In the genomic region with DNA sequence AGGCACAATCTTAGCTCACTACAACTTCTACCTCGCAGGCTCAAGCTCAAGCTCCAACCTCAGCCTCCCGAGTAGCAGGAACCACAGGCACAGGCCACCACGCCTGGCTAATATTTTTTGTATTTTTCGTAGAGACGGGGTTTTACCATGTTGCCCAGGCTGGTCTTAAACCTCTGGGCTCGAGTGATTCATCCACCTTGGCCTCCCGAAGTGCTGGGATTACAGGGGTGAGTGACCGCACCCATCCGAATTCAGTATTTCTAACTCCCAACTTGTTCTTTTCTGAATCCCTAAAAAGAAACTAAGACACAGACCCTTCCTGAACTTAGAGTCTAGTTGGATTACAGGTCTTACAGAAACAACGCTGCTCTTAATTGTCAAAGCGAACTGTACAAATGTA, we compare ENCODE assay signal across 26 cellular contexts.
"Had no signal": no experiment of that assay in that cellular context is flagged by ENCODE, and none has a peak within 500 bp of the region (broad histone marks: within the 10 kb centered on the region; RNA-seq: fewer than 3 reads in every experiment).

No MANE protein-coding gene starts in this region.

- H3K27me3 ChIP-seq: ascending aorta, breast epithelium, cardiac muscle cell, colonic mucosa, esophagus muscularis mucosa had no signal

- H3K4me1 ChIP-seq: ascending aorta, breast epithelium, colonic mucosa, esophagus muscularis mucosa had no signal

- H3K27ac ChIP-seq: ascending aorta, breast epithelium, cardiac muscle cell, colonic mucosa, epithelial cell of prostate, esophagus muscularis mucosa had no signal

- H3K27ac Mint-ChIP-seq: activated CD4-positive, alpha-beta memory T cell treated with anti-CD3 and anti-CD28 coated beads for 36 hours; activated CD4-positive, alpha-beta T cell treated with anti-CD3 and anti-CD28 coated beads for 36 hours; activated CD4-positive, alpha-beta T cell treated with anti-CD3 and anti-CD28 coated beads, Interleukin-2, amount 10 ng/mL, durations not matched to agents 24 days and 14 days; activated CD8-positive, alpha-beta memory T cell treated with anti-CD3 and anti-CD28 coated beads, Interleukin-2, amount 10 ng/mL, durations not matched to agents 7 days and 5 days; activated CD8-positive, alpha-beta T cell treated with anti-CD3 and anti-CD28 coated beads, Interleukin-2, amount 10 ng/mL, durations not matched to agents 7 days and 5 days; activated naive CD4-positive, alpha-beta T cell treated with anti-CD3 and anti-CD28 coated beads, Interleukin-2, amount 10 ng/mL, durations not matched to agents 7 days and 5 days; activated naive CD4-positive, alpha-beta T cell treated with anti-CD3 and anti-CD28 coated beads, Interleukin-2, amount 50 U/mL, for 72 hours; activated naive CD8-positive, alpha-beta T cell treated with anti-CD3 and anti-CD28 coated beads, Interleukin-2, amount 10 ng/mL, durations not matched to agents 7 days and 5 days; activated T-cell treated with anti-CD3 and anti-CD28 coated beads, Interleukin-2, amount 50 U/mL, for 24 hours; activated T-cell treated with anti-CD3 and anti-CD28 coated beads, Interleukin-2, amount 50 U/mL, for 72 hours; brain had no signal

- ATAC-seq: activated CD4-positive, alpha-beta T cell treated with anti-CD3 and anti-CD28 coated beads for 36 hours; activated CD8-positive, alpha-beta memory T cell treated with anti-CD3 and anti-CD28 coated beads, Interleukin-2, amount 10 ng/mL, durations not matched to agents 7 days and 5 days; activated CD8-positive, alpha-beta T cell treated with anti-CD3 and anti-CD28 coated beads, Interleukin-2, amount 10 ng/mL, durations not matched to agents 7 days and 5 days; activated naive CD4-positive, alpha-beta T cell treated with anti-CD3 and anti-CD28 coated beads, Interleukin-2, amount 50 U/mL, for 72 hours; activated T-cell treated with anti-CD3 and anti-CD28 coated beads, Interleukin-2, amount 50 U/mL, for 72 hours had no signal

- H3K9me3 ChIP-seq: ascending aorta, breast epithelium, colonic mucosa, esophagus muscularis mucosa had no signal

- H3K4me3 Mint-ChIP-seq: activated CD4-positive, alpha-beta memory T cell treated with anti-CD3 and anti-CD28 coated beads for 36 hours; activated CD4-positive, alpha-beta T cell treated with anti-CD3 and anti-CD28 coated beads for 36 hours; activated CD4-positive, alpha-beta T cell treated with anti-CD3 and anti-CD28 coated beads, Interleukin-2, amount 10 ng/mL, durations not matched to agents 24 days and 14 days; activated CD8-positive, alpha-beta memory T cell treated with anti-CD3 and anti-CD28 coated beads, Interleukin-2, amount 10 ng/mL, durations not matched to agents 7 days and 5 days; activated CD8-positive, alpha-beta T cell treated with anti-CD3 and anti-CD28 coated beads, Interleukin-2, amount 10 ng/mL, durations not matched to agents 7 days and 5 days; activated naive CD4-positive, alpha-beta T cell treated with anti-CD3 and anti-CD28 coated beads, Interleukin-2, amount 10 ng/mL, durations not matched to agents 7 days and 5 days; activated naive CD8-positive, alpha-beta T cell treated with anti-CD3 and anti-CD28 coated beads, Interleukin-2, amount 10 ng/mL, durations not matched to agents 7 days and 5 days; activated T-cell treated with anti-CD3 and anti-CD28 coated beads, Interleukin-2, amount 50 U/mL, for 24 hours; activated T-cell treated with anti-CD3 and anti-CD28 coated beads, Interleukin-2, amount 50 U/mL, for 72 hours; brain had no signal

- H3K36me3 Mint-ChIP-seq: activated CD4-positive, alpha-beta memory T cell treated with anti-CD3 and anti-CD28 coated beads for 36 hours; activated CD8-positive, alpha-beta memory T cell treated with anti-CD3 and anti-CD28 coated beads, Interleukin-2, amount 10 ng/mL, durations not matched to agents 7 days and 5 days; activated naive CD4-positive, alpha-beta T cell treated with anti-CD3 and anti-CD28 coated beads, Interleukin-2, amount 10 ng/mL, durations not matched to agents 7 days and 5 days; activated naive CD4-positive, alpha-beta T cell treated with anti-CD3 and anti-CD28 coated beads, Interleukin-2, amount 50 U/mL, for 72 hours; activated naive CD8-positive, alpha-beta T cell treated with anti-CD3 and anti-CD28 coated beads, Interleukin-2, amount 10 ng/mL, durations not matched to agents 7 days and 5 days; brain had no signal

- H3K27me3 Mint-ChIP-seq: activated CD4-positive, alpha-beta T cell treated with anti-CD3 and anti-CD28 coated beads for 36 hours had no signal

- H3K4me3 ChIP-seq: ascending aorta, breast epithelium, cardiac muscle cell, colonic mucosa, esophagus muscularis mucosa had no signal

- H3K9me3 Mint-ChIP-seq: activated CD4-positive, alpha-beta memory T cell treated with anti-CD3 and anti-CD28 coated beads for 36 hours; activated CD4-positive, alpha-beta T cell treated with anti-CD3 and anti-CD28 coated beads, Interleukin-2, amount 10 ng/mL, durations not matched to agents 24 days and 14 days; activated naive CD4-positive, alpha-beta T cell treated with anti-CD3 and anti-CD28 coated beads, Interleukin-2, amount 10 ng/mL, durations not matched to agents 7 days and 5 days; activated naive CD4-positive, alpha-beta T cell treated with anti-CD3 and anti-CD28 coated beads, Interleukin-2, amount 50 U/mL, for 72 hours; activated naive CD8-positive, alpha-beta T cell treated with anti-CD3 and anti-CD28 coated beads, Interleukin-2, amount 10 ng/mL, durations not matched to agents 7 days and 5 days; activated T-cell treated with anti-CD3 and anti-CD28 coated beads, Interleukin-2, amount 50 U/mL, for 24 hours; activated T-cell treated with anti-CD3 and anti-CD28 coated beads, Interleukin-2, amount 50 U/mL, for 72 hours; brain had no signal

- H3K36me3 ChIP-seq: ascending aorta, breast epithelium, cardiac muscle cell, colonic mucosa, esophagus muscularis mucosa had no signal

- H3K4me1 Mint-ChIP-seq: activated CD4-positive, alpha-beta T cell treated with anti-CD3 and anti-CD28 coated beads for 36 hours; activated CD4-positive, alpha-beta T cell treated with anti-CD3 and anti-CD28 coated beads, Interleukin-2, amount 10 ng/mL, durations not matched to agents 24 days and 14 days; activated CD8-positive, alpha-beta memory T cell treated with anti-CD3 and anti-CD28 coated beads, Interleukin-2, amount 10 ng/mL, durations not matched to agents 7 days and 5 days; activated naive CD4-positive, alpha-beta T cell treated with anti-CD3 and anti-CD28 coated beads, Interleukin-2, amount 10 ng/mL, durations not matched to agents 7 days and 5 days; activated naive CD8-positive, alpha-beta T cell treated with anti-CD3 and anti-CD28 coated beads, Interleukin-2, amount 10 ng/mL, durations not matched to agents 7 days and 5 days had no signal

- DNase-seq: activated CD4-positive, alpha-beta memory T cell treated with anti-CD3 and anti-CD28 coated beads for 36 hours; activated CD4-positive, alpha-beta T cell treated with anti-CD3 and anti-CD28 coated beads for 36 hours; activated CD4-positive, alpha-beta T cell treated with anti-CD3 and anti-CD28 coated beads, Interleukin-2, amount 10 ng/mL, durations not matched to agents 24 days and 14 days; activated CD4-positive, CD25-positive, alpha-beta regulatory T cell; activated CD4-positive, CD25-positive, alpha-beta regulatory T cell treated with anti-CD3 and anti-CD28 coated beads, Interleukin-2, amount 50 U/mL, for 72 hours; activated CD8-positive, alpha-beta memory T cell treated with anti-CD3 and anti-CD28 coated beads, Interleukin-2, amount 10 ng/mL, durations not matched to agents 7 days and 5 days; activated CD8-positive, alpha-beta memory T cell treated with anti-CD3 and anti-CD28 coated beads, Interleukin-2, amount 50 U/mL, for 4 hours; activated CD8-positive, alpha-beta T cell treated with anti-CD3 and anti-CD28 coated beads, Interleukin-2, amount 10 ng/mL, durations not matched to agents 7 days and 5 days; activated gamma-delta T cell; activated naive CD4-positive, alpha-beta T cell; activated naive CD4-positive, alpha-beta T cell treated with anti-CD3 and anti-CD28 coated beads, Interleukin-2, amount 10 ng/mL, durations not matched to agents 7 days and 5 days; activated naive CD8-positive, alpha-beta T cell treated with anti-CD3 and anti-CD28 coated beads, Interleukin-2, amount 10 ng/mL, durations not matched to agents 7 days and 5 days; activated T-cell treated with anti-CD3 and anti-CD28 coated beads, Interleukin-2, amount 50 U/mL, for 24 hours; activated T-cell treated with anti-CD3 and anti-CD28 coated beads, Interleukin-2, amount 50 U/mL, for 72 hours; central memory CD4-positive, alpha-beta T cell; cerebellar nuclear complex; colonic mucosa; effector CD8-positive, alpha-beta T cell; T-helper 2 cell had no signal
